In genomic region chr2:51335072-51336058, GRCh38 we compare ENCODE assay signal across 31 cellular contexts.
DNase-seq lines count a peak whose midpoint lies in the region; ATAC-seq and TF ChIP-seq lines count a peak whose summit lies in the region.
"Had no signal": no experiment of that assay in that cellular context is flagged by ENCODE, and none has a peak within 500 bp of the region (broad histone marks: within the 10 kb centered on the region; RNA-seq: fewer than 3 reads in every experiment).

No MANE protein-coding gene starts in this region.

- no peaks in the 10 kb centered on the region for H3K4me1 Mint-ChIP-seq in glutamatergic neuron (ENCODE audit: low read depth, unreplicated experiment)
- no peaks in the 10 kb centered on the region for H3K4me1 Mint-ChIP-seq in neural progenitor cell
- H3K4me1 Mint-ChIP-seq: CD8-positive, alpha-beta memory T cell; immature natural killer cell; naive B cell had no signal

- ATAC-seq in GM19328 (IDR thresholded peaks at IDR 0.05; ENCODE audit: unreplicated experiment): no peak
- no peak for ATAC-seq in GM21423 (IDR thresholded peaks at IDR 0.05; ENCODE audit: unreplicated experiment)
- ATAC-seq in HG02642 (IDR thresholded peaks at IDR 0.05; ENCODE audit: poor library complexity, unreplicated experiment): no peak
- ATAC-seq: esophagus mucosa, heart right ventricle, left lung had no signal

- H3K4me3 Mint-ChIP-seq in glutamatergic neuron (ENCODE audit: unreplicated experiment) (no peak overlapping the region), neural progenitor cell (no peak overlapping the region)
- H3K4me3 Mint-ChIP-seq: activated CD4-positive, alpha-beta memory T cell treated with anti-CD3 and anti-CD28 coated beads for 36 hours; CD8-positive, alpha-beta memory T cell; immature natural killer cell; naive B cell; stimulated activated naive CD8-positive, alpha-beta T cell treated with anti-CD3 and anti-CD28 coated beads, Interleukin-15, Interleukin-2, amounts not matched to agents 100 ng/mL and 50 ng/mL, for 24 hours; T-helper 1 cell treated with Interleukin-12 subunit alpha and Interleukin-12 subunit beta and Interleukin-4 antibody, amounts not matched to agents 30 μg/mL and 1 μg/mL, for 36 hours had no signal

- DNase-seq in DMS53 (lab: John Stamatoyannopoulos, UW): peak; percentile 13
- DNase-seq in DMS53 treated with DMSO at 0.1 percent for 48 hours (lab: John Stamatoyannopoulos, UW; ENCODE audit: unreplicated experiment): no peak
- peak; percentile 11 for DNase-seq in NCI-H69 (lab: John Stamatoyannopoulos, UW)
- no peak for DNase-seq in glutamatergic neuron
- peak; percentile 32 for DNase-seq in neural progenitor cell (ENCODE audit: low spot score)
- DNase-seq: activated CD4-positive, alpha-beta memory T cell treated with anti-CD3 and anti-CD28 coated beads for 36 hours; activated CD4-positive, CD25-positive, alpha-beta regulatory T cell treated with anti-CD3 and anti-CD28 coated beads, Interleukin-2, amount 50 U/mL, for 72 hours; activated CD8-positive, alpha-beta memory T cell treated with anti-CD3 and anti-CD28 coated beads, Interleukin-2, amount 50 U/mL, for 48 hours; activated naive CD4-positive, alpha-beta T cell treated with anti-CD3 and anti-CD28 coated beads, Interleukin-2, amount 50 U/mL, for 16 hours; amygdala; CD8-positive, alpha-beta memory T cell; colonic mucosa; effector memory CD4-positive, alpha-beta T cell; foreskin fibroblast; GDM1; GM23248; heart right ventricle; immature natural killer cell; left lung; naive B cell; NCI-H1105; NCI-H2029 treated with DMSO at 0.1 percent for 48 hours; NCI-H774; occipital lobe; uterus had no signal

- H3K36me3 Mint-ChIP-seq in glutamatergic neuron (ENCODE audit: unreplicated experiment): no peaks in the 10 kb centered on the region
- H3K36me3 Mint-ChIP-seq in neural progenitor cell: no peaks in the 10 kb centered on the region
- H3K36me3 Mint-ChIP-seq: activated CD4-positive, alpha-beta memory T cell treated with anti-CD3 and anti-CD28 coated beads for 36 hours; CD8-positive, alpha-beta memory T cell; immature natural killer cell; naive B cell had no signal

- no peak overlapping the region for H2AFZ ChIP-seq in neural progenitor cell (replicated peaks)
- H2AFZ ChIP-seq: GM23248 had no signal

- no peaks in the 10 kb centered on the region for H3K36me3 ChIP-seq in neural progenitor cell
- H3K36me3 ChIP-seq: colonic mucosa, heart right ventricle, left lung, uterus had no signal

- H3K4me2 ChIP-seq in neural progenitor cell: no peak overlapping the region

- TF ChIP-seq CTCF in glutamatergic neuron (IDR thresholded peaks at IDR 0.05; ENCODE audit: partially characterized antibody, unreplicated experiment): peak; percentile 40
- TF ChIP-seq CTCF in neural progenitor cell (IDR thresholded peaks at IDR 0.05): peak; percentile 64

- H4K20me1 ChIP-seq in neural progenitor cell (ENCODE audit: low read depth): no peaks in the 10 kb centered on the region

- no peak overlapping the region for H3K4me3 ChIP-seq in neural progenitor cell
- H3K4me3 ChIP-seq: colonic mucosa, GM23248, heart right ventricle, left lung, uterus had no signal

- H3K79me2 ChIP-seq in neural progenitor cell (ENCODE audit: low read depth): no peaks in the 10 kb centered on the region

- H3K27me3 Mint-ChIP-seq in glutamatergic neuron (ENCODE audit: unreplicated experiment): no peaks in the 10 kb centered on the region
- H3K27me3 Mint-ChIP-seq in neural progenitor cell (ENCODE audit: insufficient read depth, low read depth): no peaks in the 10 kb centered on the region
- H3K27me3 Mint-ChIP-seq: activated CD4-positive, alpha-beta memory T cell treated with anti-CD3 and anti-CD28 coated beads for 36 hours; CD8-positive, alpha-beta memory T cell; naive B cell; stimulated activated naive CD8-positive, alpha-beta T cell treated with anti-CD3 and anti-CD28 coated beads, Interleukin-15, Interleukin-2, amounts not matched to agents 100 ng/mL and 50 ng/mL, for 24 hours had no signal

- no peaks in the 10 kb centered on the region for H3K9me3 ChIP-seq in neural progenitor cell (ENCODE audit: low read depth)
- H3K9me3 ChIP-seq: colonic mucosa, heart right ventricle, uterus had no signal

- no peaks in the 10 kb centered on the region for H3K27me3 ChIP-seq in neural progenitor cell
- H3K27me3 ChIP-seq: colonic mucosa, heart right ventricle, left lung, uterus had no signal

- H3F3A ChIP-seq in neural progenitor cell (ENCODE audit: low read depth): no peaks in the 10 kb centered on the region

- H3K9me3 Mint-ChIP-seq in glutamatergic neuron (ENCODE audit: unreplicated experiment) (peaks cover 4% of the 10 kb centered on the region), neural progenitor cell (no peaks in the 10 kb centered on the region)
- H3K9me3 Mint-ChIP-seq: T-helper 1 cell treated with Interleukin-12 subunit alpha and Interleukin-12 subunit beta and Interleukin-4 antibody, amounts not matched to agents 30 μg/mL and 1 μg/mL, for 36 hours had no signal

- H3K27ac ChIP-seq in neural progenitor cell: no peak overlapping the region
- H3K27ac ChIP-seq: colonic mucosa, GM23248, heart right ventricle, left lung, uterus had no signal

- H3K9ac ChIP-seq in neural progenitor cell: no peak overlapping the region
- H3K9ac ChIP-seq: GM23248 had no signal

- no peaks in the 10 kb centered on the region for H3K4me1 ChIP-seq in neural progenitor cell
- H3K4me1 ChIP-seq: colonic mucosa, heart right ventricle, left lung, uterus had no signal

- H3K27ac Mint-ChIP-seq in glutamatergic neuron (ENCODE audit: unreplicated experiment) (no peak overlapping the region), neural progenitor cell (no peak overlapping the region)
- H3K27ac Mint-ChIP-seq: activated CD4-positive, alpha-beta memory T cell treated with anti-CD3 and anti-CD28 coated beads for 36 hours; CD8-positive, alpha-beta memory T cell; immature natural killer cell; naive B cell; stimulated activated naive CD8-positive, alpha-beta T cell treated with anti-CD3 and anti-CD28 coated beads, Interleukin-15, Interleukin-2, amounts not matched to agents 100 ng/mL and 50 ng/mL, for 24 hours; T-helper 1 cell treated with Interleukin-12 subunit alpha and Interleukin-12 subunit beta and Interleukin-4 antibody, amounts not matched to agents 30 μg/mL and 1 μg/mL, for 36 hours had no signal

Comparison
In these comparisons a context has a peak if more than half of its experiments do, and no peak if none do; other contexts are left out.
1. DNase-seq: peak in DMS53 (single experiment), NCI-H69 (single experiment) and neural progenitor cell (single experiment); none in DMS53 treated with DMSO at 0.1 percent for 48 hours (single experiment) and glutamatergic neuron (single experiment).